ENCODE assay signal across 1 cellular context in the genomic region with DNA sequence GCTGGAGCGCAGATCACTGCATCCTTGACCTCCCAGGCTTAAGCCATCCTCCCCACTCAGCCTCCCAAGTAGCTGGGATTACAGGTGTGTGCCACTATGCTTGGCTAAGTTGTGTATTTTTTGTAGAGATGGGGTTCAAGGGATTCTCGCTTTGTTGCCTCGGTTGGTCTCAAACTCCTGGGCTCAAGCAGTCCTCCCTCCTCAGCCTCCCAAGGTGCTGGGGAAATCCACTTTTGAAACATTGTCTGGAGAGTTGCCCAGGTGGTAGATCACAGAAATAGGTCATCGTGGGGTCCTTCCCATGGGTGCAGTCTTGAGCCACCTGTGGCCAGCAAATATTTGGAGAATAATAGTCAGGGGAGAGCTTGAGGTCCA.
TF ChIP-seq lines count a peak whose summit lies in the region.

No MANE protein-coding gene starts in this region.

TF ChIP-seq in H1, 55 proteins besides CTCF, POLR2A, EP300 and RAD21:
- TF ChIP-seq ASH2L (IDR thresholded peaks at IDR 0.05; ENCODE audit: low read length) (no peak), GABPA (IDR thresholded peaks at IDR 0.05; ENCODE audit: borderline replicate concordance, insufficient read depth, low read length) (no peak), CTBP2 (IDR thresholded peaks at IDR 0.05; ENCODE audit: borderline replicate concordance, insufficient read depth, insufficient read length, low read length) (no peak), SIRT6 (IDR thresholded peaks at IDR 0.05; ENCODE audit: low read length) (no peak), HDAC2 (IDR thresholded peaks at IDR 0.05; ENCODE audit: borderline replicate concordance in 1 of 2, low read depth in 2 of 2, low read length in 2 of 2) (no peak), GTF2F1 (IDR thresholded peaks at IDR 0.05; ENCODE audit: borderline replicate concordance, low read depth, low read length) (no peak), SRF (IDR thresholded peaks at IDR 0.05; ENCODE audit: low read depth, low read length) (no peak), NANOG (IDR thresholded peaks at IDR 0.05; ENCODE audit: insufficient read depth, low read depth, low read length, poor library complexity, severe bottlenecking) (no peak), CHD2 (IDR thresholded peaks at IDR 0.05; ENCODE audit: low read length) (no peak), PHF8 (conservative IDR thresholded peaks at IDR 0.05; ENCODE audit: low read depth, low read length) (no peak), RXRA (IDR thresholded peaks at IDR 0.05; ENCODE audit: insufficient read depth, low read depth, low read length) (no peak), EGR1 (IDR thresholded peaks at IDR 0.05; ENCODE audit: borderline replicate concordance, low read depth, low read length) (no peak), TCF12 (IDR thresholded peaks at IDR 0.05; ENCODE audit: low read depth, low read length) (no peak), BCL11A (IDR thresholded peaks at IDR 0.05; ENCODE audit: low read depth in 2 of 2, low read length in 2 of 2) (no peak), BRCA1 (IDR thresholded peaks at IDR 0.05; ENCODE audit: low read depth, low read length) (no peak), CBX8 (IDR thresholded peaks at IDR 0.05; ENCODE audit: borderline replicate concordance, low read depth, low read length) (no peak), SIN3A (conservative IDR thresholded peaks at IDR 0.05 in 1 of 2, IDR thresholded peaks at IDR 0.05 in 1 of 2; ENCODE audit: low read depth in 1 of 2, low read length in 2 of 2) (no peak)
- TF ChIP-seq, protein P1, sequence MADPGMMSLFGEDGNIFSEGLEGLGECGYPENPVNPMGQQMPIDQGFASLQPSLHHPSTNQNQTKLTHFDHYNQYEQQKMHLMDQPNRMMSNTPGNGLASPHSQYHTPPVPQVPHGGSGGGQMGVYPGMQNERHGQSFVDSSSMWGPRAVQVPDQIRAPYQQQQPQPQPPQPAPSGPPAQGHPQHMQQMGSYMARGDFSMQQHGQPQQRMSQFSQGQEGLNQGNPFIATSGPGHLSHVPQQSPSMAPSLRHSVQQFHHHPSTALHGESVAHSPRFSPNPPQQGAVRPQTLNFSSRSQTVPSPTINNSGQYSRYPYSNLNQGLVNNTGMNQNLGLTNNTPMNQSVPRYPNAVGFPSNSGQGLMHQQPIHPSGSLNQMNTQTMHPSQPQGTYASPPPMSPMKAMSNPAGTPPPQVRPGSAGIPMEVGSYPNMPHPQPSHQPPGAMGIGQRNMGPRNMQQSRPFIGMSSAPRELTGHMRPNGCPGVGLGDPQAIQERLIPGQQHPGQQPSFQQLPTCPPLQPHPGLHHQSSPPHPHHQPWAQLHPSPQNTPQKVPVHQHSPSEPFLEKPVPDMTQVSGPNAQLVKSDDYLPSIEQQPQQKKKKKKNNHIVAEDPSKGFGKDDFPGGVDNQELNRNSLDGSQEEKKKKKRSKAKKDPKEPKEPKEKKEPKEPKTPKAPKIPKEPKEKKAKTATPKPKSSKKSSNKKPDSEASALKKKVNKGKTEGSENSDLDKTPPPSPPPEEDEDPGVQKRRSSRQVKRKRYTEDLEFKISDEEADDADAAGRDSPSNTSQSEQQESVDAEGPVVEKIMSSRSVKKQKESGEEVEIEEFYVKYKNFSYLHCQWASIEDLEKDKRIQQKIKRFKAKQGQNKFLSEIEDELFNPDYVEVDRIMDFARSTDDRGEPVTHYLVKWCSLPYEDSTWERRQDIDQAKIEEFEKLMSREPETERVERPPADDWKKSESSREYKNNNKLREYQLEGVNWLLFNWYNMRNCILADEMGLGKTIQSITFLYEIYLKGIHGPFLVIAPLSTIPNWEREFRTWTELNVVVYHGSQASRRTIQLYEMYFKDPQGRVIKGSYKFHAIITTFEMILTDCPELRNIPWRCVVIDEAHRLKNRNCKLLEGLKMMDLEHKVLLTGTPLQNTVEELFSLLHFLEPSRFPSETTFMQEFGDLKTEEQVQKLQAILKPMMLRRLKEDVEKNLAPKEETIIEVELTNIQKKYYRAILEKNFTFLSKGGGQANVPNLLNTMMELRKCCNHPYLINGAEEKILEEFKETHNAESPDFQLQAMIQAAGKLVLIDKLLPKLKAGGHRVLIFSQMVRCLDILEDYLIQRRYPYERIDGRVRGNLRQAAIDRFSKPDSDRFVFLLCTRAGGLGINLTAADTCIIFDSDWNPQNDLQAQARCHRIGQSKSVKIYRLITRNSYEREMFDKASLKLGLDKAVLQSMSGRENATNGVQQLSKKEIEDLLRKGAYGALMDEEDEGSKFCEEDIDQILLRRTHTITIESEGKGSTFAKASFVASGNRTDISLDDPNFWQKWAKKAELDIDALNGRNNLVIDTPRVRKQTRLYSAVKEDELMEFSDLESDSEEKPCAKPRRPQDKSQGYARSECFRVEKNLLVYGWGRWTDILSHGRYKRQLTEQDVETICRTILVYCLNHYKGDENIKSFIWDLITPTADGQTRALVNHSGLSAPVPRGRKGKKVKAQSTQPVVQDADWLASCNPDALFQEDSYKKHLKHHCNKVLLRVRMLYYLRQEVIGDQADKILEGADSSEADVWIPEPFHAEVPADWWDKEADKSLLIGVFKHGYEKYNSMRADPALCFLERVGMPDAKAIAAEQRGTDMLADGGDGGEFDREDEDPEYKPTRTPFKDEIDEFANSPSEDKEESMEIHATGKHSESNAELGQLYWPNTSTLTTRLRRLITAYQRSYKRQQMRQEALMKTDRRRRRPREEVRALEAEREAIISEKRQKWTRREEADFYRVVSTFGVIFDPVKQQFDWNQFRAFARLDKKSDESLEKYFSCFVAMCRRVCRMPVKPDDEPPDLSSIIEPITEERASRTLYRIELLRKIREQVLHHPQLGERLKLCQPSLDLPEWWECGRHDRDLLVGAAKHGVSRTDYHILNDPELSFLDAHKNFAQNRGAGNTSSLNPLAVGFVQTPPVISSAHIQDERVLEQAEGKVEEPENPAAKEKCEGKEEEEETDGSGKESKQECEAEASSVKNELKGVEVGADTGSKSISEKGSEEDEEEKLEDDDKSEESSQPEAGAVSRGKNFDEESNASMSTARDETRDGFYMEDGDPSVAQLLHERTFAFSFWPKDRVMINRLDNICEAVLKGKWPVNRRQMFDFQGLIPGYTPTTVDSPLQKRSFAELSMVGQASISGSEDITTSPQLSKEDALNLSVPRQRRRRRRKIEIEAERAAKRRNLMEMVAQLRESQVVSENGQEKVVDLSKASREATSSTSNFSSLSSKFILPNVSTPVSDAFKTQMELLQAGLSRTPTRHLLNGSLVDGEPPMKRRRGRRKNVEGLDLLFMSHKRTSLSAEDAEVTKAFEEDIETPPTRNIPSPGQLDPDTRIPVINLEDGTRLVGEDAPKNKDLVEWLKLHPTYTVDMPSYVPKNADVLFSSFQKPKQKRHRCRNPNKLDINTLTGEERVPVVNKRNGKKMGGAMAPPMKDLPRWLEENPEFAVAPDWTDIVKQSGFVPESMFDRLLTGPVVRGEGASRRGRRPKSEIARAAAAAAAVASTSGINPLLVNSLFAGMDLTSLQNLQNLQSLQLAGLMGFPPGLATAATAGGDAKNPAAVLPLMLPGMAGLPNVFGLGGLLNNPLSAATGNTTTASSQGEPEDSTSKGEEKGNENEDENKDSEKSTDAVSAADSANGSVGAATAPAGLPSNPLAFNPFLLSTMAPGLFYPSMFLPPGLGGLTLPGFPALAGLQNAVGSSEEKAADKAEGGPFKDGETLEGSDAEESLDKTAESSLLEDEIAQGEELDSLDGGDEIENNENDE (IDR thresholded peaks at IDR 0.05; ENCODE audit: insufficient replicate concordance, low read length): no peak
- TF ChIP-seq, protein P2, sequence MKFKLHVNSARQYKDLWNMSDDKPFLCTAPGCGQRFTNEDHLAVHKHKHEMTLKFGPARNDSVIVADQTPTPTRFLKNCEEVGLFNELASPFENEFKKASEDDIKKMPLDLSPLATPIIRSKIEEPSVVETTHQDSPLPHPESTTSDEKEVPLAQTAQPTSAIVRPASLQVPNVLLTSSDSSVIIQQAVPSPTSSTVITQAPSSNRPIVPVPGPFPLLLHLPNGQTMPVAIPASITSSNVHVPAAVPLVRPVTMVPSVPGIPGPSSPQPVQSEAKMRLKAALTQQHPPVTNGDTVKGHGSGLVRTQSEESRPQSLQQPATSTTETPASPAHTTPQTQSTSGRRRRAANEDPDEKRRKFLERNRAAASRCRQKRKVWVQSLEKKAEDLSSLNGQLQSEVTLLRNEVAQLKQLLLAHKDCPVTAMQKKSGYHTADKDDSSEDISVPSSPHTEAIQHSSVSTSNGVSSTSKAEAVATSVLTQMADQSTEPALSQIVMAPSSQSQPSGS (IDR thresholded peaks at IDR 0.05; ENCODE audit: low read length): no peak
TF ChIP-seq in H1: peak in this region for 0.
